Comparison of ENCODE assay signal across 1 cellular context in genomic region chr9:129757045-129757444, GRCh38.
TF ChIP-seq lines count a peak whose summit lies in the region.

No MANE protein-coding gene starts in this region.

TF ChIP-seq in GM23338, 12 proteins besides CTCF, POLR2A, EP300 and RAD21 (continued from another document):
- no peak for TF ChIP-seq ZNF462 (CRISPR knock-in tag; IDR thresholded peaks at IDR 0.05)
